In the genomic region with DNA sequence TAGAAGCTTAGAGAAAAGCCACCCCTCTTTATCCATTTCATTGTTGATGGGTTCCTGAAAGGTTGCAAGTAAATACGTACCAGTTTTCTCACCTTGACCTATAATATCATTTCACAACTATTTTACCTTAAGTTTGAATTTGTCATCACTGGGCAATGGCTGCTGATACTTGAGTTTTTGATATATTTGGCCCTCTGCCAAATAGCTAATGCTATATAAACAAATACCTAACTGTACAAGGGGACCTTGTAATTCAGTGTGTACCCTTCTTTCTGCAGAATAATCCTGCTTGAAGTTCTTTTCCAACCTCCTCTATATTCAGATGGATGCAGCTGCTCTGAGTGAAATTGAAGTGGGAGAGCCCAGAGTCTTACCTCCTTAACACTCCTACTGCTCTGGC, we compare ENCODE assay signal across 23 cellular contexts. TPM values are rescaled to one million over a fixed set of nuclear protein-coding genes. Genes with fewer than 3 reads are reported as not detected.
"Had no signal": no experiment of that assay in that cellular context is flagged by ENCODE, and none has a peak within 500 bp of the region (broad histone marks: within the 10 kb centered on the region; RNA-seq: fewer than 3 reads in every experiment).

No MANE protein-coding gene starts in this region.

- ATAC-seq: activated CD4-positive, CD25-positive, alpha-beta regulatory T cell treated with anti-CD3 and anti-CD28 coated beads, Interleukin-2, amount 50 U/mL, for 24 hours; activated CD8-positive, alpha-beta T cell treated with anti-CD3 and anti-CD28 coated beads for 36 hours; activated T-cell treated with anti-CD3 and anti-CD28 coated beads, Interleukin-2, amount 50 U/mL, for 72 hours; PC-3; SK-N-SH treated with all-trans-retinoic acid at 6 μM for 48 hours had no signal

- DNase-seq: activated CD4-positive, alpha-beta T cell treated with anti-CD3 and anti-CD28 coated beads for 4 hours; activated CD8-positive, alpha-beta memory T cell treated with anti-CD3 and anti-CD28 coated beads, Interleukin-2, amount 50 U/mL, for 4 hours; activated CD8-positive, alpha-beta T cell treated with anti-CD3 and anti-CD28 coated beads for 36 hours; activated gamma-delta T cell treated with Interleukin-2 at 50 U/mL for 16 hours; activated naive CD4-positive, alpha-beta T cell treated with anti-CD3 and anti-CD28 coated beads, Interleukin-2, amount 10 ng/mL, durations not matched to agents 7 days and 5 days; activated naive CD8-positive, alpha-beta T cell treated with anti-CD3 and anti-CD28 coated beads for 36 hours; activated T-cell treated with anti-CD3 and anti-CD28 coated beads, Interleukin-2, amount 50 U/mL, for 72 hours; caudate nucleus; colonic mucosa; MG63; MV-4-11; NCI-H1930; NCI-H2227 treated with DMSO at 0.1 percent for 48 hours; NCI-H446 treated with DMSO at 0.1 percent for 48 hours; NCI-H526 treated with DMSO at 0.1 percent for 48 hours; PC-3; SHP77; SW 1271 had no signal

RNA-seq across cellular contexts. Expression of gene CT47A1, which starts 42.9 kb away (rescaled TPM):
- total RNA-seq: activated CD8-positive, alpha-beta T cell treated with anti-CD3 and anti-CD28 coated beads for 36 hours; activated naive CD8-positive, alpha-beta T cell treated with anti-CD3 and anti-CD28 coated beads for 36 hours; activated T-cell treated with anti-CD3 and anti-CD28 coated beads, Interleukin-2, amount 50 U/mL, for 72 hours; activated T-helper 2 cell treated with anti-CD3 and anti-CD28 coated beads, Interferon-gamma antibody, Interleukin-2, Interleukin-4, amounts not matched to agents 10 μg/mL and 5 μg/mL and 100 μg/mL, durations not matched to agents 14 hours and 24 hours and 36 hours; cerebellum; colonic mucosa; PC-3; SJSA1 had no signal

RNA-seq across cellular contexts. Expression of gene CT47A2, which starts 47.7 kb away (rescaled TPM):
- total RNA-seq: activated CD8-positive, alpha-beta T cell treated with anti-CD3 and anti-CD28 coated beads for 36 hours; activated naive CD8-positive, alpha-beta T cell treated with anti-CD3 and anti-CD28 coated beads for 36 hours; activated T-cell treated with anti-CD3 and anti-CD28 coated beads, Interleukin-2, amount 50 U/mL, for 72 hours; activated T-helper 2 cell treated with anti-CD3 and anti-CD28 coated beads, Interferon-gamma antibody, Interleukin-2, Interleukin-4, amounts not matched to agents 10 μg/mL and 5 μg/mL and 100 μg/mL, durations not matched to agents 14 hours and 24 hours and 36 hours; cerebellum; colonic mucosa; PC-3; SJSA1 had no signal

RNA-seq across cellular contexts. Expression of gene CT47A3, which starts 52.6 kb away (rescaled TPM):
- total RNA-seq: activated CD8-positive, alpha-beta T cell treated with anti-CD3 and anti-CD28 coated beads for 36 hours; activated naive CD8-positive, alpha-beta T cell treated with anti-CD3 and anti-CD28 coated beads for 36 hours; activated T-cell treated with anti-CD3 and anti-CD28 coated beads, Interleukin-2, amount 50 U/mL, for 72 hours; activated T-helper 2 cell treated with anti-CD3 and anti-CD28 coated beads, Interferon-gamma antibody, Interleukin-2, Interleukin-4, amounts not matched to agents 10 μg/mL and 5 μg/mL and 100 μg/mL, durations not matched to agents 14 hours and 24 hours and 36 hours; cerebellum; colonic mucosa; PC-3; SJSA1 had no signal

RNA-seq across cellular contexts. Expression of gene CT47A4, which starts 57.4 kb away (rescaled TPM):
- total RNA-seq: activated CD8-positive, alpha-beta T cell treated with anti-CD3 and anti-CD28 coated beads for 36 hours; activated naive CD8-positive, alpha-beta T cell treated with anti-CD3 and anti-CD28 coated beads for 36 hours; activated T-cell treated with anti-CD3 and anti-CD28 coated beads, Interleukin-2, amount 50 U/mL, for 72 hours; activated T-helper 2 cell treated with anti-CD3 and anti-CD28 coated beads, Interferon-gamma antibody, Interleukin-2, Interleukin-4, amounts not matched to agents 10 μg/mL and 5 μg/mL and 100 μg/mL, durations not matched to agents 14 hours and 24 hours and 36 hours; cerebellum; colonic mucosa; PC-3; SJSA1 had no signal
